In the genomic region with DNA sequence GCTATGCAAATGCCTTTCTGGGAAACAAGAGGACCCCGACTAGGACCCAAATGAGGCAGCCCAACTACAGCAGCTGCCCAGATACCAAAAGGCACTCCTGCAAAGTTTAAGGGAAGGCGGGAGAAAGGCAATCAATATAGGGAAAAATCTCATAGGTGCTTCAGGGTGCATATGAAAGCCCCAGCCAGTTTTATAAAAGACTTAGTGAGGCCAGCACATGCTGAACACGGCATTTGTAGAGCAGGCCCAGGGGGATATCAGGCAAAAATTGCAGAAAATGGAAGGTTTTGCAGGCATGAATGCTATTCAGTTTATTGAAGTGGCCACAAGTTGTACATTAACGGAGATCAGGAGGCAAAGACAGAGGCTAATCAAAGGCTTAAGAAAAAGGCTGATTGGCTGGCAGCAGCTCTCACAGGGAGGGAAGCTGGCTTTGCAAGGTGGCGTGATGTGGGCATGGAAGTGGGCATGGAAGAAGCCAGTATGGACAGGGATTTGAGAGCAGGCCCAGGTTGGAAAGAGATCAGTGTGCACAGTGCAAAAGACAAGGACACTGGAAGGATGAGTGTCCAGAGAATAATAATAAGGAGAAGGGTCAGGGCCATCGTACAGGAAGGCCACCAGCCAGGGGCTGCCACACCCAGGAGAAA, we compare ENCODE assay signal across 1 cellular context.
A peak's percentile ranks its signal among the peaks of the same experiment; 100 is the strongest.
TF ChIP-seq lines count a peak whose summit lies in the region.

No MANE protein-coding gene starts in this region.

TF ChIP-seq in HepG2, 621 proteins besides CTCF, POLR2A, EP300 and RAD21 (continued from another document and continues in another):
- TF ChIP-seq, protein P1, sequence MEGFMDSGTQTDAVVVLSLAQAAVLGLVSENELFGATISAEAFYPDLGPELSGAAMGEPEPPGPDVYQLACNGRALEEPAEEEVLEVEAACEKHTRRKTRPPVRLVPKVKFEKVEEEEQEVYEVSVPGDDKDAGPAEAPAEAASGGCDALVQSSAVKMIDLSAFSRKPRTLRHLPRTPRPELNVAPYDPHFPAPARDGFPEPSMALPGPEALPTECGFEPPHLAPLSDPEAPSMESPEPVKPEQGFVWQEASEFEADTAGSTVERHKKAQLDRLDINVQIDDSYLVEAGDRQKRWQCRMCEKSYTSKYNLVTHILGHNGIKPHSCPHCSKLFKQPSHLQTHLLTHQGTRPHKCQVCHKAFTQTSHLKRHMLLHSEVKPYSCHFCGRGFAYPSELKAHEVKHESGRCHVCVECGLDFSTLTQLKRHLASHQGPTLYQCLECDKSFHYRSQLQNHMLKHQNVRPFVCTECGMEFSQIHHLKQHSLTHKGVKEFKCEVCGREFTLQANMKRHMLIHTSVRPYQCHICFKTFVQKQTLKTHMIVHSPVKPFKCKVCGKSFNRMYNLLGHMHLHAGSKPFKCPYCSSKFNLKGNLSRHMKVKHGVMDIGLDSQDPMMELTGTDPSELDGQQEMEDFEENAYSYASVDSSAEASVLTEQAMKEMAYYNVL (CRISPR knock-in tag; IDR thresholded peaks at IDR 0.05; ENCODE audit: borderline replicate concordance): no peak
- TF ChIP-seq ZBTB20 (CRISPR knock-in tag; IDR thresholded peaks at IDR 0.05; ENCODE audit: borderline replicate concordance, low read depth) (no peak), SOX6 (IDR thresholded peaks at IDR 0.05) (no peak), SOX6 (CRISPR knock-in tag; IDR thresholded peaks at IDR 0.05) (no peak), KDM5B (CRISPR knock-in tag; IDR thresholded peaks at IDR 0.05; ENCODE audit: borderline replicate concordance) (no peak), ZSCAN30 (CRISPR knock-in tag; IDR thresholded peaks at IDR 0.05) (no peak), ZFP62 (CRISPR knock-in tag; IDR thresholded peaks at IDR 0.05) (no peak), SMAD1 (CRISPR knock-in tag; IDR thresholded peaks at IDR 0.05; ENCODE audit: borderline replicate concordance, low read depth) (no peak), RBM22 (optimal IDR thresholded peaks at IDR 0.05; ENCODE audit: low read length) (peak; percentile 89), SOX5 (CRISPR knock-in tag; IDR thresholded peaks at IDR 0.05; ENCODE audit: borderline replicate concordance) (peak; percentile 20; the same call in 1 of the 2 replicates), HMGA1 (CRISPR knock-in tag; conservative IDR thresholded peaks at IDR 0.05) (no peak), SRY (CRISPR knock-in tag; IDR thresholded peaks at IDR 0.05) (no peak), DNMT1 (CRISPR knock-in tag; IDR thresholded peaks at IDR 0.05) (no peak), FLYWCH1 (CRISPR knock-in tag; IDR thresholded peaks at IDR 0.05) (no peak), TARDBP (CRISPR knock-in tag; IDR thresholded peaks at IDR 0.05) (no peak), RFX3 (CRISPR knock-in tag; IDR thresholded peaks at IDR 0.05) (no peak), ZNF3 (CRISPR knock-in tag; IDR thresholded peaks at IDR 0.05) (no peak), NCOA2 (CRISPR knock-in tag; IDR thresholded peaks at IDR 0.05) (no peak), GTF2F1 (IDR thresholded peaks at IDR 0.05; ENCODE audit: low read length) (no peak), RNF2 (conservative IDR thresholded peaks at IDR 0.05; ENCODE audit: low read depth) (no peak), KMT2A (CRISPR knock-in tag; IDR thresholded peaks at IDR 0.05) (no peak), ZNF563 (CRISPR knock-in tag; IDR thresholded peaks at IDR 0.05) (no peak), KDM2A (CRISPR knock-in tag; IDR thresholded peaks at IDR 0.05; ENCODE audit: borderline replicate concordance, low read depth) (no peak), ZNF768 (CRISPR knock-in tag; IDR thresholded peaks at IDR 0.05) (no peak)
- TF ChIP-seq, protein P2, sequence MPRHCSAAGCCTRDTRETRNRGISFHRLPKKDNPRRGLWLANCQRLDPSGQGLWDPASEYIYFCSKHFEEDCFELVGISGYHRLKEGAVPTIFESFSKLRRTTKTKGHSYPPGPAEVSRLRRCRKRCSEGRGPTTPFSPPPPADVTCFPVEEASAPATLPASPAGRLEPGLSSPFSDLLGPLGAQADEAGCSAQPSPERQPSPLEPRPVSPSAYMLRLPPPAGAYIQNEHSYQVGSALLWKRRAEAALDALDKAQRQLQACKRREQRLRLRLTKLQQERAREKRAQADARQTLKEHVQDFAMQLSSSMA (CRISPR knock-in tag; IDR thresholded peaks at IDR 0.05): no peak
- TF ChIP-seq, protein P3, sequence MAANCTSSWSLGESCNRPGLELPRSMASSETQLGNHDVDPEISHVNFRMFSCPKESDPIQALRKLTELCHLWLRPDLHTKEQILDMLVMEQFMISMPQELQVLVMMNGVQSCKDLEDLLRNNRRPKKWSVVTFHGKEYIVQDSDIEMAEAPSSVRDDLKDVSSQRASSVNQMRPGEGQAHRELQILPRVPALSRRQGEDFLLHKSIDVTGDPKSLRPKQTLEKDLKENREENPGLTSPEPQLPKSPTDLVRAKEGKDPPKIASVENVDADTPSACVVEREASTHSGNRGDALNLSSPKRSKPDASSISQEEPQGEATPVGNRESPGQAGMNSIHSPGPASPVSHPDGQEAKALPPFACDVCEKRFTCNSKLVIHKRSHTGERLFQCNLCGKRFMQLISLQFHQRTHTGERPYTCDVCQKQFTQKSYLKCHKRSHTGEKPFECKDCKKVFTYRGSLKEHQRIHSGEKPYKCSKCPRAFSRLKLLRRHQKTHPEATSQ (CRISPR knock-in tag; IDR thresholded peaks at IDR 0.05; ENCODE audit: borderline replicate concordance): 0 out of 2 replicates have a peak, but pooled peaks have one; percentile 30
- TF ChIP-seq, protein P4, sequence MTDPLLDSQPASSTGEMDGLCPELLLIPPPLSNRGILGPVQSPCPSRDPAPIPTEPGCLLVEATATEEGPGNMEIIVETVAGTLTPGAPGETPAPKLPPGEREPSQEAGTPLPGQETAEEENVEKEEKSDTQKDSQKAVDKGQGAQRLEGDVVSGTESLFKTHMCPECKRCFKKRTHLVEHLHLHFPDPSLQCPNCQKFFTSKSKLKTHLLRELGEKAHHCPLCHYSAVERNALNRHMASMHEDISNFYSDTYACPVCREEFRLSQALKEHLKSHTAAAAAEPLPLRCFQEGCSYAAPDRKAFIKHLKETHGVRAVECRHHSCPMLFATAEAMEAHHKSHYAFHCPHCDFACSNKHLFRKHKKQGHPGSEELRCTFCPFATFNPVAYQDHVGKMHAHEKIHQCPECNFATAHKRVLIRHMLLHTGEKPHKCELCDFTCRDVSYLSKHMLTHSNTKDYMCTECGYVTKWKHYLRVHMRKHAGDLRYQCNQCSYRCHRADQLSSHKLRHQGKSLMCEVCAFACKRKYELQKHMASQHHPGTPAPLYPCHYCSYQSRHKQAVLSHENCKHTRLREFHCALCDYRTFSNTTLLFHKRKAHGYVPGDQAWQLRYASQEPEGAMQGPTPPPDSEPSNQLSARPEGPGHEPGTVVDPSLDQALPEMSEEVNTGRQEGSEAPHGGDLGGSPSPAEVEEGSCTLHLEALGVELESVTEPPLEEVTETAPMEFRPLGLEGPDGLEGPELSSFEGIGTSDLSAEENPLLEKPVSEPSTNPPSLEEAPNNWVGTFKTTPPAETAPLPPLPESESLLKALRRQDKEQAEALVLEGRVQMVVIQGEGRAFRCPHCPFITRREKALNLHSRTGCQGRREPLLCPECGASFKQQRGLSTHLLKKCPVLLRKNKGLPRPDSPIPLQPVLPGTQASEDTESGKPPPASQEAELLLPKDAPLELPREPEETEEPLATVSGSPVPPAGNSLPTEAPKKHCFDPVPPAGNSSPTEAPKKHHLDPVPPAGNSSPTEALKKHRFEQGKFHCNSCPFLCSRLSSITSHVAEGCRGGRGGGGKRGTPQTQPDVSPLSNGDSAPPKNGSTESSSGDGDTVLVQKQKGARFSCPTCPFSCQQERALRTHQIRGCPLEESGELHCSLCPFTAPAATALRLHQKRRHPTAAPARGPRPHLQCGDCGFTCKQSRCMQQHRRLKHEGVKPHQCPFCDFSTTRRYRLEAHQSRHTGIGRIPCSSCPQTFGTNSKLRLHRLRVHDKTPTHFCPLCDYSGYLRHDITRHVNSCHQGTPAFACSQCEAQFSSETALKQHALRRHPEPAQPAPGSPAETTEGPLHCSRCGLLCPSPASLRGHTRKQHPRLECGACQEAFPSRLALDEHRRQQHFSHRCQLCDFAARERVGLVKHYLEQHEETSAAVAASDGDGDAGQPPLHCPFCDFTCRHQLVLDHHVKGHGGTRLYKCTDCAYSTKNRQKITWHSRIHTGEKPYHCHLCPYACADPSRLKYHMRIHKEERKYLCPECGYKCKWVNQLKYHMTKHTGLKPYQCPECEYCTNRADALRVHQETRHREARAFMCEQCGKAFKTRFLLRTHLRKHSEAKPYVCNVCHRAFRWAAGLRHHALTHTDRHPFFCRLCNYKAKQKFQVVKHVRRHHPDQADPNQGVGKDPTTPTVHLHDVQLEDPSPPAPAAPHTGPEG (CRISPR knock-in tag; IDR thresholded peaks at IDR 0.05): no peak
- TF ChIP-seq, protein P5, sequence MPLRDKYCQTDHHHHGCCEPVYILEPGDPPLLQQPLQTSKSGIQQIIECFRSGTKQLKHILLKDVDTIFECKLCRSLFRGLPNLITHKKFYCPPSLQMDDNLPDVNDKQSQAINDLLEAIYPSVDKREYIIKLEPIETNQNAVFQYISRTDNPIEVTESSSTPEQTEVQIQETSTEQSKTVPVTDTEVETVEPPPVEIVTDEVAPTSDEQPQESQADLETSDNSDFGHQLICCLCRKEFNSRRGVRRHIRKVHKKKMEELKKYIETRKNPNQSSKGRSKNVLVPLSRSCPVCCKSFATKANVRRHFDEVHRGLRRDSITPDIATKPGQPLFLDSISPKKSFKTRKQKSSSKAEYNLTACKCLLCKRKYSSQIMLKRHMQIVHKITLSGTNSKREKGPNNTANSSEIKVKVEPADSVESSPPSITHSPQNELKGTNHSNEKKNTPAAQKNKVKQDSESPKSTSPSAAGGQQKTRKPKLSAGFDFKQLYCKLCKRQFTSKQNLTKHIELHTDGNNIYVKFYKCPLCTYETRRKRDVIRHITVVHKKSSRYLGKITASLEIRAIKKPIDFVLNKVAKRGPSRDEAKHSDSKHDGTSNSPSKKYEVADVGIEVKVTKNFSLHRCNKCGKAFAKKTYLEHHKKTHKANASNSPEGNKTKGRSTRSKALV (CRISPR knock-in tag; IDR thresholded peaks at IDR 0.05): no peak
- TF ChIP-seq, protein P6, sequence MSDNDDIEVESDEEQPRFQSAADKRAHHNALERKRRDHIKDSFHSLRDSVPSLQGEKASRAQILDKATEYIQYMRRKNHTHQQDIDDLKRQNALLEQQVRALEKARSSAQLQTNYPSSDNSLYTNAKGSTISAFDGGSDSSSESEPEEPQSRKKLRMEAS (IDR thresholded peaks at IDR 0.05): 0 out of 2 replicates have a peak, but pooled peaks have one; percentile 28
- TF ChIP-seq, protein P7, sequence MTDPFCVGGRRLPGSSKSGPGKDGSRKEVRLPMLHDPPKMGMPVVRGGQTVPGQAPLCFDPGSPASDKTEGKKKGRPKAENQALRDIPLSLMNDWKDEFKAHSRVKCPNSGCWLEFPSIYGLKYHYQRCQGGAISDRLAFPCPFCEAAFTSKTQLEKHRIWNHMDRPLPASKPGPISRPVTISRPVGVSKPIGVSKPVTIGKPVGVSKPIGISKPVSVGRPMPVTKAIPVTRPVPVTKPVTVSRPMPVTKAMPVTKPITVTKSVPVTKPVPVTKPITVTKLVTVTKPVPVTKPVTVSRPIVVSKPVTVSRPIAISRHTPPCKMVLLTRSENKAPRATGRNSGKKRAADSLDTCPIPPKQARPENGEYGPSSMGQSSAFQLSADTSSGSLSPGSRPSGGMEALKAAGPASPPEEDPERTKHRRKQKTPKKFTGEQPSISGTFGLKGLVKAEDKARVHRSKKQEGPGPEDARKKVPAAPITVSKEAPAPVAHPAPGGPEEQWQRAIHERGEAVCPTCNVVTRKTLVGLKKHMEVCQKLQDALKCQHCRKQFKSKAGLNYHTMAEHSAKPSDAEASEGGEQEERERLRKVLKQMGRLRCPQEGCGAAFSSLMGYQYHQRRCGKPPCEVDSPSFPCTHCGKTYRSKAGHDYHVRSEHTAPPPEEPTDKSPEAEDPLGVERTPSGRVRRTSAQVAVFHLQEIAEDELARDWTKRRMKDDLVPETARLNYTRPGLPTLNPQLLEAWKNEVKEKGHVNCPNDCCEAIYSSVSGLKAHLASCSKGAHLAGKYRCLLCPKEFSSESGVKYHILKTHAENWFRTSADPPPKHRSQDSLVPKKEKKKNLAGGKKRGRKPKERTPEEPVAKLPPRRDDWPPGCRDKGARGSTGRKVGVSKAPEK (CRISPR knock-in tag; IDR thresholded peaks at IDR 0.05; ENCODE audit: borderline replicate concordance): no peak
- TF ChIP-seq, protein P8, sequence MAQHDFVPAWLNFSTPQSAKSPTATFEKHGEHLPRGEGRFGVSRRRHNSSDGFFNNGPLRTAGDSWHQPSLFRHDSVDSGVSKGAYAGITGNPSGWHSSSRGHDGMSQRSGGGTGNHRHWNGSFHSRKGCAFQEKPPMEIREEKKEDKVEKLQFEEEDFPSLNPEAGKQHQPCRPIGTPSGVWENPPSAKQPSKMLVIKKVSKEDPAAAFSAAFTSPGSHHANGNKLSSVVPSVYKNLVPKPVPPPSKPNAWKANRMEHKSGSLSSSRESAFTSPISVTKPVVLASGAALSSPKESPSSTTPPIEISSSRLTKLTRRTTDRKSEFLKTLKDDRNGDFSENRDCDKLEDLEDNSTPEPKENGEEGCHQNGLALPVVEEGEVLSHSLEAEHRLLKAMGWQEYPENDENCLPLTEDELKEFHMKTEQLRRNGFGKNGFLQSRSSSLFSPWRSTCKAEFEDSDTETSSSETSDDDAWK (CRISPR knock-in tag; IDR thresholded peaks at IDR 0.05): no peak
- TF ChIP-seq, protein P9, sequence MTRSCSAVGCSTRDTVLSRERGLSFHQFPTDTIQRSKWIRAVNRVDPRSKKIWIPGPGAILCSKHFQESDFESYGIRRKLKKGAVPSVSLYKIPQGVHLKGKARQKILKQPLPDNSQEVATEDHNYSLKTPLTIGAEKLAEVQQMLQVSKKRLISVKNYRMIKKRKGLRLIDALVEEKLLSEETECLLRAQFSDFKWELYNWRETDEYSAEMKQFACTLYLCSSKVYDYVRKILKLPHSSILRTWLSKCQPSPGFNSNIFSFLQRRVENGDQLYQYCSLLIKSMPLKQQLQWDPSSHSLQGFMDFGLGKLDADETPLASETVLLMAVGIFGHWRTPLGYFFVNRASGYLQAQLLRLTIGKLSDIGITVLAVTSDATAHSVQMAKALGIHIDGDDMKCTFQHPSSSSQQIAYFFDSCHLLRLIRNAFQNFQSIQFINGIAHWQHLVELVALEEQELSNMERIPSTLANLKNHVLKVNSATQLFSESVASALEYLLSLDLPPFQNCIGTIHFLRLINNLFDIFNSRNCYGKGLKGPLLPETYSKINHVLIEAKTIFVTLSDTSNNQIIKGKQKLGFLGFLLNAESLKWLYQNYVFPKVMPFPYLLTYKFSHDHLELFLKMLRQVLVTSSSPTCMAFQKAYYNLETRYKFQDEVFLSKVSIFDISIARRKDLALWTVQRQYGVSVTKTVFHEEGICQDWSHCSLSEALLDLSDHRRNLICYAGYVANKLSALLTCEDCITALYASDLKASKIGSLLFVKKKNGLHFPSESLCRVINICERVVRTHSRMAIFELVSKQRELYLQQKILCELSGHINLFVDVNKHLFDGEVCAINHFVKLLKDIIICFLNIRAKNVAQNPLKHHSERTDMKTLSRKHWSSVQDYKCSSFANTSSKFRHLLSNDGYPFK (CRISPR knock-in tag; IDR thresholded peaks at IDR 0.05; ENCODE audit: borderline replicate concordance): no peak
- TF ChIP-seq, protein P10, sequence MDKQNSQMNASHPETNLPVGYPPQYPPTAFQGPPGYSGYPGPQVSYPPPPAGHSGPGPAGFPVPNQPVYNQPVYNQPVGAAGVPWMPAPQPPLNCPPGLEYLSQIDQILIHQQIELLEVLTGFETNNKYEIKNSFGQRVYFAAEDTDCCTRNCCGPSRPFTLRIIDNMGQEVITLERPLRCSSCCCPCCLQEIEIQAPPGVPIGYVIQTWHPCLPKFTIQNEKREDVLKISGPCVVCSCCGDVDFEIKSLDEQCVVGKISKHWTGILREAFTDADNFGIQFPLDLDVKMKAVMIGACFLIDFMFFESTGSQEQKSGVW (CRISPR knock-in tag; IDR thresholded peaks at IDR 0.05; ENCODE audit: borderline replicate concordance): no peak
